8 cellular contexts compared by ENCODE assay signal in the genomic region with DNA sequence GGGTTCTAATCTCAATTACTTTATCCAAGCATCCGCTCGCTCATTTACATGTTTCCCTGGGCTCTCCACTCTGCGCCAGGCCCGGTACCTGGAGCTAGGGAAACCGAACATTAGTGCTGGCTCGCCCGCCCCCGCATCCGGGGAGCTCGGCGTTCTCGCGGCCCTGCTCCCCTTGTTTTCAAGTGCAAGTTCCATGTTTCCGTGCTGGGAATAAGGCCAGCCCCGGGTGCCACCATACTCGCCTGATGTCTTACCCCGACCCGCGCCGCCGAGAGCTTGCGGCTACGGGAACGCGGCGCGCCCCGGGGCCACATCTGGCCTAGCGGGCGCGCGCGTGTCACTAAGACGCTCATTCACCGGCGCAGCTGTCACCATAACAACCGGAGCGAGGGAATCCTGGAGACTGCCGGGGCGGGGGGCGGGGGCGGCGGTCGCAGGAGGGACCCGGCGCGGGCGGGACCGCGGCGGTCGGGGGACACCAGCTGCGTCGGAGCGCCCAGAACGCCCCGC. TPM values are rescaled to one million over a fixed set of nuclear protein-coding genes. Genes with fewer than 3 reads are reported as not detected.
DNase-seq lines count a peak whose midpoint lies in the region; ATAC-seq, FAIRE-seq and TF ChIP-seq lines count a peak whose summit lies in the region.

NEURL1 (plus strand) TSS at position 344 of the 510 bp plus-strand sequence. CDS start 683 bp downstream, outside the sequence.

- H3K27ac ChIP-seq in right lobe of liver: no peak within 1 kb of the TSS

- H3K4me1 Mint-ChIP-seq in stimulated activated memory B cell treated with anti-CD40 and anti-IgM and Interleukin-4, amounts not matched to agents 10 μg/mL and 1 μg/mL and 100 μg/mL, for 72 hours: peaks cover 43% of the 10 kb centered on the region

- H3K9me3 ChIP-seq in right lobe of liver: no peaks in the 10 kb centered on the region

- H3K4me3 Mint-ChIP-seq in stimulated activated memory B cell treated with anti-CD40 and anti-IgM and Interleukin-4, amounts not matched to agents 10 μg/mL and 1 μg/mL and 100 μg/mL, for 72 hours: peak within 1 kb of the TSS; percentile 78

- H3K36me3 ChIP-seq in bronchial epithelial cell (ENCODE audit: control insufficient read depth, insufficient read depth, low read length) (no peaks in the 10 kb centered on the region), right lobe of liver (no peaks in the 10 kb centered on the region)

- no peak within 1 kb of the TSS for H3K27ac Mint-ChIP-seq in stimulated activated memory B cell treated with anti-CD40 and anti-IgM and Interleukin-4, amounts not matched to agents 10 μg/mL and 1 μg/mL and 100 μg/mL, for 72 hours

- no peak for ATAC-seq in right lobe of liver
- ATAC-seq in stimulated activated memory B cell treated with anti-CD40 and anti-IgM and Interleukin-4, amounts not matched to agents 10 μg/mL and 1 μg/mL and 100 μg/mL, for 72 hours: peak; percentile 2
- ATAC-seq in HG03439 (IDR thresholded peaks at IDR 0.05; ENCODE audit: unreplicated experiment): no peak

- H3K4me3 ChIP-seq in GM12864 (ENCODE audit: low read depth, low read length) (peak within 1 kb of the TSS; percentile 50), bronchial epithelial cell (ENCODE audit: low read depth, low read length) (peak within 1 kb of the TSS; percentile 38), right lobe of liver (peak within 1 kb of the TSS; percentile 39 to 51 (median 40))

- no peak for TF ChIP-seq POLR2A in right lobe of liver (IDR thresholded peaks at IDR 0.05)
- TF ChIP-seq POLR2A in H54 (IDR thresholded peaks at IDR 0.05; ENCODE audit: low read depth, low read length): no peak

- intact Hi-C loops in right lobe of liver (cut with DNase I): no loop called here

- peaks cover 47% of the 10 kb centered on the region for H3K27me3 Mint-ChIP-seq in stimulated activated memory B cell treated with anti-CD40 and anti-IgM and Interleukin-4, amounts not matched to agents 10 μg/mL and 1 μg/mL and 100 μg/mL, for 72 hours

- WGBS in right lobe of liver (ENCODE audit: insufficient coverage, low coverage, low lambda C conversion rate, missing lambda C conversion rate): 8% methylated on average over 26 of the region's 57 CpGs

- no peaks in the 10 kb centered on the region for H3K9me3 Mint-ChIP-seq in stimulated activated memory B cell treated with anti-CD40 and anti-IgM and Interleukin-4, amounts not matched to agents 10 μg/mL and 1 μg/mL and 100 μg/mL, for 72 hours

- H3K36me3 Mint-ChIP-seq in stimulated activated memory B cell treated with anti-CD40 and anti-IgM and Interleukin-4, amounts not matched to agents 10 μg/mL and 1 μg/mL and 100 μg/mL, for 72 hours: no peaks in the 10 kb centered on the region

- DNase-seq in GM12864 (ENCODE audit: low read depth) (no peak), NCI-H510A treated with DMSO at 0.1 percent for 48 hours (lab: John Stamatoyannopoulos, UW) (peak; percentile 73), bronchial epithelial cell (ENCODE audit: low read depth) (no peak), right lobe of liver (no peak), T-helper 9 cell (no peak), H54 (ENCODE audit: insufficient read length, low spot score) (no peak)

- H3K27me3 ChIP-seq in bronchial epithelial cell (ENCODE audit: control insufficient read depth, insufficient read depth, low read length) (peaks cover 12% of the 10 kb centered on the region), right lobe of liver (peaks cover 0 to 25% of the 10 kb centered on the region in 2 donors)

- no peak for TF ChIP-seq CTCF in GM12864 (IDR thresholded peaks at IDR 0.05; ENCODE audit: low read depth, low read length, missing control alignments)
- no peak for TF ChIP-seq CTCF in bronchial epithelial cell (IDR thresholded peaks at IDR 0.05; ENCODE audit: insufficient read depth, low read length, severe bottlenecking)
- TF ChIP-seq CTCF in right lobe of liver (IDR thresholded peaks at IDR 0.05): no peak

- FAIRE-seq in bronchial epithelial cell (lab: Jason Lieb, UNC): no peak
- FAIRE-seq in H54 (lab: Jason Lieb, UNC): no peak

- H3K4me1 ChIP-seq in right lobe of liver: peaks cover 0 to 13% (median 0%) of the 10 kb centered on the region in 4 donors

RNA-seq across cellular contexts. Expression of gene NEURL1, which starts in this region (rescaled TPM):
- total RNA-seq in bronchial epithelial cell (1.1 and 5.1 TPM in 2 replicates), right lobe of liver (1 to 10 TPM in 2 of 6 experiments, under 1 TPM in 3, not detected in 1; 0.10 to 1.6 (median 0.83) TPM)
